ENCODE assay signal across 8 cellular contexts in the genomic region with DNA sequence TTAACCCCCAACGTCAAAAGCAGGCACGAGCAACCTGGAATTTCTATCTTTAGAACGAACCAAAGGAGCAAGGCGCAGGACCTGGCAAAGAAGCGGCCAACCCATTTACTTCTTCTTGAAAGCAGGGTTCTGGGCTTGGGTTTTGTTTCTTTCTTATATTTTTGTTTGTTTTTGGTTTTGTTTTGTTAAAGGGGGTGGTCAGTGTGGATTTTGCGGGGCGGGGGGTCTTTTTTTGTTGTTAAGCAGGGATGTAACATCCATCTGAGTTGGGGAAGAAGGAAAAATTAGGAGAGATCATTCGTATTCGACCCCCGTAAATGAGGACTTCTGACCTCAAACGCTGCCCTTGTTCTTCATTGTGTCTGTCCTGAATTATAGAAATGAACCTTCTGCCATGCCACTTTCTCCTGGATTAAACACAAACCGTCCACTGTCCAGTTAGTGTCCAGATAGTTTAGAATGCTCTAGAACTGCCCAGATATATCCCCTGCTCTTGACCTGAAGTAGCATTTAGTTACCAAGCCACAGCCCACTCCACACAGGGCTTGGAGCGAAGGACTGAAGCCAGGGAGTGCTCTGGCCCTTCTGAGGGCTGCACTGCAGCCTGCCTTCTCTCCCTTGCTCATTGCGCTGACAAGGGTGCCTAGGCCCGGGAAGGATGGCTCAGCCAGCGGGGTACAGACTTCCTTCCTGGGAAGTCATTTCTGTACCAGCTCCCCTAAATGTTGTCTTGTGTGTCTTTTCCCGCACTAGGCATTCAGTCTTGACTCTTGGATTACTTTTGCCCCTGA. TPM values are rescaled to one million over a fixed set of nuclear protein-coding genes. Genes with fewer than 3 reads are reported as not detected.
DNase-seq lines count a peak whose midpoint lies in the region; ATAC-seq, FAIRE-seq and TF ChIP-seq lines count a peak whose summit lies in the region.

No MANE protein-coding gene starts in this region.

- 58 to 60% methylated on average over 17 of the region's 17 CpGs for WGBS in tibial nerve, 2 donors

- no peak for TF ChIP-seq POLR2A in tibial nerve (IDR thresholded peaks at IDR 0.05)
- TF ChIP-seq POLR2A in erythroblast (IDR thresholded peaks at IDR 0.05; ENCODE audit: low read length): no peak

- H3K4me1 ChIP-seq in tibial nerve: peaks cover 0 to 25% (median 14%) of the 10 kb centered on the region in 4 donors

- H3K27me3 ChIP-seq in bronchial epithelial cell (ENCODE audit: control insufficient read depth, insufficient read depth, low read length) (no peaks in the 10 kb centered on the region), tibial nerve (no peaks in the 10 kb centered on the region)

- no peaks in the 10 kb centered on the region for H3K9me3 Mint-ChIP-seq in activated T-cell treated with anti-CD3 and anti-CD28 coated beads, Interleukin-2, amount 50 U/mL, for 72 hours

- peaks cover 9% of the 10 kb centered on the region for H3K27me3 Mint-ChIP-seq in activated T-cell treated with anti-CD3 and anti-CD28 coated beads, Interleukin-2, amount 50 U/mL, for 72 hours (ENCODE audit: low read depth)

- H3K36me3 ChIP-seq in bronchial epithelial cell (ENCODE audit: control insufficient read depth, insufficient read depth, low read length): no peaks in the 10 kb centered on the region
- no peaks in the 10 kb centered on the region for H3K36me3 ChIP-seq in tibial nerve

- H3K27ac ChIP-seq in tibial nerve: peak overlapping the region in 3 of 4 donors; percentile 84 to 95 (median 88)

- no peak for DNase-seq in activated T-cell treated with anti-CD3 and anti-CD28 coated beads, Interleukin-2, amount 50 U/mL, for 72 hours
- DNase-seq in activated T-cell treated with anti-CD3 and anti-CD28 coated beads, Interleukin-2, amount 50 U/mL, for 1 hour: no peak
- DNase-seq in bronchial epithelial cell (ENCODE audit: low read depth) (no peak), medulla oblongata (ENCODE audit: extremely low spot score) (peak; percentile 37), tibial nerve (ENCODE audit: low spot score in 2 of 2) (no peak), erythroblast (lab: John Stamatoyannopoulos, UW) (no peak)

- H3K36me3 Mint-ChIP-seq in activated T-cell treated with anti-CD3 and anti-CD28 coated beads, Interleukin-2, amount 50 U/mL, for 72 hours (ENCODE audit: insufficient read depth in 2 of 2): peaks cover 3% of the 10 kb centered on the region in 2 donors

- H3K4me3 ChIP-seq in bronchial epithelial cell (ENCODE audit: low read depth, low read length) (peak overlapping the region; percentile 87), tibial nerve (peak overlapping the region; percentile 25 to 99 (median 82))

- ATAC-seq in activated T-cell treated with anti-CD3 and anti-CD28 coated beads, Interleukin-2, amount 50 U/mL, for 72 hours (replicated peaks in 1 of 2): no peak
- no peak for ATAC-seq in GM18868 (IDR thresholded peaks at IDR 0.05; ENCODE audit: unreplicated experiment)
- no peak for ATAC-seq in HG02678 (IDR thresholded peaks at IDR 0.05; ENCODE audit: unreplicated experiment)

- no peaks in the 10 kb centered on the region for H3K9me3 ChIP-seq in tibial nerve

- TF ChIP-seq CTCF in bronchial epithelial cell (IDR thresholded peaks at IDR 0.05; ENCODE audit: insufficient read depth, low read length, severe bottlenecking) (no peak), tibial nerve (IDR thresholded peaks at IDR 0.05) (no peak)

- H3K27ac Mint-ChIP-seq in activated T-cell treated with anti-CD3 and anti-CD28 coated beads, Interleukin-2, amount 50 U/mL, for 72 hours: peak overlapping the region; percentile 29

- TF ChIP-seq EP300 in tibial nerve (IDR thresholded peaks at IDR 0.05): no peak

- H3K4me3 Mint-ChIP-seq in activated T-cell treated with anti-CD3 and anti-CD28 coated beads, Interleukin-2, amount 50 U/mL, for 72 hours: peak overlapping the region; percentile 98

- FAIRE-seq in bronchial epithelial cell (lab: Jason Lieb, UNC): no peak

- peaks cover 31% of the 10 kb centered on the region for H3K4me1 Mint-ChIP-seq in activated T-cell treated with anti-CD3 and anti-CD28 coated beads, Interleukin-2, amount 50 U/mL, for 72 hours (ENCODE audit: low read depth)

RNA-seq across cellular contexts. Expression of a gene that starts 0.9 kb away (rescaled TPM):
- 10 to 100 TPM; 37.2 to 45.0 TPM for total RNA-seq in activated T-cell treated with anti-CD3 and anti-CD28 coated beads, Interleukin-2, amount 50 U/mL, for 72 hours
- total RNA-seq in bronchial epithelial cell (745 and 763 TPM in 2 replicates), tibial nerve (100 to 1,000 TPM; 271 to 327 (median 293) TPM)

Comparison
In these comparisons a context has a peak if more than half of its experiments do, and no peak if none do; other contexts are left out.
1. RNA of a gene that starts 0.9 kb away (total RNA-seq): 745 to 763 TPM in bronchial epithelial cell and 271 to 327 TPM in tibial nerve; 37.2 to 45.0 TPM in activated T-cell treated with anti-CD3 and anti-CD28 coated beads, Interleukin-2, amount 50 U/mL, for 72 hours; every median in the first group is over 4 times any median in the second.